In genomic region chr10:68759223-68759863, GRCh38 we compare ENCODE assay signal across 33 cellular contexts.
"Had no signal": no experiment of that assay in that cellular context is flagged by ENCODE, and none has a peak within 500 bp of the region (broad histone marks: within the 10 kb centered on the region; RNA-seq: fewer than 3 reads in every experiment).

No MANE protein-coding gene starts in this region.

- H3K4me1 Mint-ChIP-seq: activated CD4-positive, alpha-beta T cell treated with anti-CD3 and anti-CD28 coated beads for 36 hours; activated CD4-positive, alpha-beta T cell treated with anti-CD3 and anti-CD28 coated beads, Interleukin-2, amount 10 ng/mL, durations not matched to agents 7 days and 5 days; activated naive CD8-positive, alpha-beta T cell treated with anti-CD3 and anti-CD28 coated beads, Interleukin-2, amount 10 ng/mL, durations not matched to agents 7 days and 5 days had no signal

- H3K9ac ChIP-seq: KMS-11 had no signal

- H3K9me3 ChIP-seq: ascending aorta had no signal

- ATAC-seq: activated CD4-positive, alpha-beta T cell treated with anti-CD3 and anti-CD28 coated beads for 36 hours; activated CD4-positive, CD25-positive, alpha-beta regulatory T cell treated with anti-CD3 and anti-CD28 coated beads, Interleukin-2, amount 50 U/mL, for 24 hours; activated CD8-positive, alpha-beta T cell treated with anti-CD3 and anti-CD28 coated beads, Interleukin-2, amount 10 ng/mL, durations not matched to agents 7 days and 5 days; PC-3 had no signal

- H3K4me2 ChIP-seq: KMS-11 had no signal

- H3K27ac Mint-ChIP-seq: activated CD4-positive, alpha-beta T cell treated with anti-CD3 and anti-CD28 coated beads for 36 hours; activated CD4-positive, alpha-beta T cell treated with anti-CD3 and anti-CD28 coated beads, Interleukin-2, amount 10 ng/mL, durations not matched to agents 7 days and 5 days; activated CD8-positive, alpha-beta T cell treated with anti-CD3 and anti-CD28 coated beads, Interleukin-2, amount 10 ng/mL, durations not matched to agents 7 days and 5 days; activated naive CD4-positive, alpha-beta T cell treated with anti-CD3 and anti-CD28 coated beads, Interleukin-2, amount 50 U/mL, for 24 hours; activated naive CD8-positive, alpha-beta T cell treated with anti-CD3 and anti-CD28 coated beads, Interleukin-2, amount 10 ng/mL, durations not matched to agents 7 days and 5 days; activated T-cell treated with anti-CD3 and anti-CD28 coated beads, Interleukin-2, amount 50 U/mL, for 24 hours; activated T-helper 2 cell treated with anti-CD3 and anti-CD28 coated beads, Interferon-gamma antibody, Interleukin-2, Interleukin-4, amounts not matched to agents 10 μg/mL and 5 μg/mL and 100 μg/mL, durations not matched to agents 14 hours and 24 hours and 36 hours had no signal

- H3K4me3 Mint-ChIP-seq: activated CD4-positive, alpha-beta T cell treated with anti-CD3 and anti-CD28 coated beads for 36 hours; activated CD4-positive, alpha-beta T cell treated with anti-CD3 and anti-CD28 coated beads, Interleukin-2, amount 10 ng/mL, durations not matched to agents 7 days and 5 days; activated CD8-positive, alpha-beta T cell treated with anti-CD3 and anti-CD28 coated beads, Interleukin-2, amount 10 ng/mL, durations not matched to agents 7 days and 5 days; activated naive CD4-positive, alpha-beta T cell treated with anti-CD3 and anti-CD28 coated beads, Interleukin-2, amount 50 U/mL, for 24 hours; activated naive CD8-positive, alpha-beta T cell treated with anti-CD3 and anti-CD28 coated beads, Interleukin-2, amount 10 ng/mL, durations not matched to agents 7 days and 5 days; activated T-cell treated with anti-CD3 and anti-CD28 coated beads, Interleukin-2, amount 50 U/mL, for 24 hours; central memory CD8-positive, alpha-beta T cell had no signal

- H3K4me3 ChIP-seq: ascending aorta, cardiac muscle cell had no signal

- H3K27me3 Mint-ChIP-seq: activated CD4-positive, alpha-beta T cell treated with anti-CD3 and anti-CD28 coated beads for 36 hours; activated CD4-positive, alpha-beta T cell treated with anti-CD3 and anti-CD28 coated beads, Interleukin-2, amount 10 ng/mL, durations not matched to agents 7 days and 5 days; activated naive CD4-positive, alpha-beta T cell treated with anti-CD3 and anti-CD28 coated beads, Interleukin-2, amount 50 U/mL, for 24 hours; activated naive CD8-positive, alpha-beta T cell treated with anti-CD3 and anti-CD28 coated beads, Interleukin-2, amount 10 ng/mL, durations not matched to agents 7 days and 5 days; activated T-cell treated with anti-CD3 and anti-CD28 coated beads, Interleukin-2, amount 50 U/mL, for 24 hours; central memory CD8-positive, alpha-beta T cell had no signal

- H3K27ac ChIP-seq: ascending aorta, KMS-11 had no signal

- H3K27me3 ChIP-seq: ascending aorta, cardiac muscle cell had no signal

- H3K9me3 Mint-ChIP-seq: activated CD4-positive, alpha-beta T cell treated with anti-CD3 and anti-CD28 coated beads, Interleukin-2, amount 10 ng/mL, durations not matched to agents 7 days and 5 days; activated naive CD4-positive, alpha-beta T cell treated with anti-CD3 and anti-CD28 coated beads, Interleukin-2, amount 50 U/mL, for 24 hours; activated naive CD8-positive, alpha-beta T cell treated with anti-CD3 and anti-CD28 coated beads, Interleukin-2, amount 10 ng/mL, durations not matched to agents 7 days and 5 days; activated T-cell treated with anti-CD3 and anti-CD28 coated beads, Interleukin-2, amount 50 U/mL, for 24 hours; activated T-helper 2 cell treated with anti-CD3 and anti-CD28 coated beads, Interferon-gamma antibody, Interleukin-2, Interleukin-4, amounts not matched to agents 10 μg/mL and 5 μg/mL and 100 μg/mL, durations not matched to agents 14 hours and 24 hours and 36 hours; central memory CD8-positive, alpha-beta T cell had no signal

- H3K4me1 ChIP-seq: ascending aorta had no signal

- DNase-seq: activated CD4-positive, alpha-beta T cell treated with anti-CD3 and anti-CD28 coated beads for 36 hours; activated CD4-positive, alpha-beta T cell treated with anti-CD3 and anti-CD28 coated beads, Interleukin-2, amount 10 ng/mL, durations not matched to agents 7 days and 5 days; activated CD4-positive, alpha-beta T cell treated with anti-CD3 and anti-CD28 coated beads, Interleukin-2, amount 50 U/mL, for 48 hours; activated CD8-positive, alpha-beta T cell treated with anti-CD3 and anti-CD28 coated beads, Interleukin-2, amount 10 ng/mL, durations not matched to agents 7 days and 5 days; activated gamma-delta T cell; activated naive CD4-positive, alpha-beta T cell treated with Interleukin-2 at 50 U/mL for 16 hours; activated naive CD8-positive, alpha-beta T cell treated with anti-CD3 and anti-CD28 coated beads, Interleukin-2, amount 10 ng/mL, durations not matched to agents 7 days and 5 days; activated T-cell treated with anti-CD3 and anti-CD28 coated beads, Interleukin-2, amount 50 U/mL, for 24 hours; amygdala; MM.1S; MV-4-11; NCI-H1092; NCI-H1436 treated with DMSO at 0.1 percent for 48 hours; NCI-H1694 treated with DMSO at 0.1 percent for 48 hours; NCI-H2029; NCI-H345; NCI-H510A; NCI-H526; NCI-H748 treated with DMSO at 0.1 percent for 48 hours; NK-92 treated with Interleukin-12 subunit alpha and Interleukin-12 subunit beta, amount 100 ng/mL, for 24 hours; PC-3; Right ventricle myocardium superior; SW 1271; T-helper 1 cell; T-helper 2 cell; T-helper 9 cell had no signal
